In the genomic region with DNA sequence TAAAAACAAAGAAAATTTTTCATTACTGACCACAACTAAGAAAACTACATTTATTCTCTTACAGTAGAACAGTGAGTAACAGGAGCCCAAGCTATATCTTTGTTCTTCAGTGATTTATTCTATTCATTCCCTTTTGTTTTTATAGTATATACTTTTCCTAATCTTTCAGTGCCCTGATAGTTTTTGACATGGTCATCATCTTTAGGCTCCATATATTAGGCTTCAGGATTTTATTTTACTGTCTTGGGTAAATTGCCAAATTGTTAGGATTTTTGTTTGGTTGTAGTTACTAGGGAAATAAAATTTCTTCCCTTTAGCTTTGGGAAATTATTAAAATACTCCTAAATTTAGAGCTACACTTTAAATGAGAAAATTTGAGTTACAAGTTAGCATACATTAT, we compare ENCODE assay signal across 25 cellular contexts.
"Had no signal": no experiment of that assay in that cellular context is flagged by ENCODE, and none has a peak within 500 bp of the region (broad histone marks: within the 10 kb centered on the region; RNA-seq: fewer than 3 reads in every experiment).

No MANE protein-coding gene starts in this region.

- H3K4me3 ChIP-seq: heart left ventricle, lung, neural progenitor cell, ovary, stomach, thoracic aorta, uterus had no signal

- ATAC-seq: heart left ventricle; left colon; left ventricle myocardium superior; natural killer cell treated with Interleukin-12 subunit alpha and Interleukin-12 subunit beta and Interleukin-15 and Interleukin-18, amount 100 ng/mL, for 72 hours; right cardiac atrium had no signal

- H3K27ac Mint-ChIP-seq: endodermal cell; natural killer cell treated with Interleukin-12 subunit alpha and Interleukin-12 subunit beta and Interleukin-15 and Interleukin-18, amount 100 ng/mL, for 72 hours; neural progenitor cell; type B pancreatic cell had no signal

- H3K27ac ChIP-seq: heart left ventricle, neural progenitor cell, ovary, stomach, thoracic aorta, uterus had no signal

- H3K4me1 Mint-ChIP-seq: endodermal cell, neural progenitor cell had no signal

- H3K27me3 ChIP-seq: heart left ventricle, neural progenitor cell, ovary, stomach, uterus had no signal

- H3K9me3 ChIP-seq: heart left ventricle, ovary, stomach, thoracic aorta, uterus had no signal

- H3K27me3 Mint-ChIP-seq: natural killer cell treated with Interleukin-12 subunit alpha and Interleukin-12 subunit beta and Interleukin-15 and Interleukin-18, amount 100 ng/mL, for 72 hours; type B pancreatic cell had no signal

- FAIRE-seq: endothelial cell of umbilical vein, small intestine had no signal

- H3K36me3 ChIP-seq: ovary, thoracic aorta, uterus had no signal

- H3K36me3 Mint-ChIP-seq: natural killer cell treated with Interleukin-12 subunit alpha and Interleukin-12 subunit beta and Interleukin-15 and Interleukin-18, amount 100 ng/mL, for 72 hours had no signal

- DNase-seq: effector CD4-positive, alpha-beta T cell; endodermal cell; erythroblast; foreskin melanocyte; heart left ventricle; hippocampal formation; left colon; left ventricle myocardium superior; mesenchymal stem cell; midbrain; nucleus accumbens; ovary; right cardiac atrium; small intestine; stimulated activated CD4-positive, alpha-beta T cell treated with anti-CD3 and anti-CD28 coated beads, Interleukin-12 subunit alpha, Interleukin-12 subunit beta, amount 100 ng/mL, for 4 hours; stimulated activated naive CD4-positive, alpha-beta T cell; stomach; substantia nigra; uterus had no signal

- H3K9me3 Mint-ChIP-seq: endodermal cell; natural killer cell treated with Interleukin-12 subunit alpha and Interleukin-12 subunit beta and Interleukin-15 and Interleukin-18, amount 100 ng/mL, for 72 hours; neural progenitor cell; type B pancreatic cell had no signal

- H3K4me1 ChIP-seq: heart left ventricle, neural progenitor cell, uterus had no signal

- H3K4me3 Mint-ChIP-seq: endodermal cell; natural killer cell treated with Interleukin-12 subunit alpha and Interleukin-12 subunit beta and Interleukin-15 and Interleukin-18, amount 100 ng/mL, for 72 hours; neural progenitor cell; type B pancreatic cell had no signal
